In the genomic region with DNA sequence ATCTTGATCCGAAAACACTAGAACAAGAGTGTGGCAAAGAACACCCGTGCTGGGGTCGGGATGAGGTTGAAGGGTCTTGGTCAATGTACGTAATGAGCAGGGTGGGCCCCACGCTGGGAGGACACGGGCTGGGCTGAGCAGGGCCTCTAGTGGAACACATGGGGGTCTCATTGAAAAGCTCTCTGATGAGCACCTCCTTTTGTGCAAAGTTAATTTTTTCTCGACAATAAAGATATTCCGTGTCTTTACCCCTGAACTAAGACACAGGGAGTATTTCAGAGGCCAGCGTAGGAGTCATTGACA, we compare ENCODE assay signal across 1 cellular context.
A peak's percentile ranks its signal among the peaks of the same experiment; 100 is the strongest.
TF ChIP-seq lines count a peak whose summit lies in the region.

No MANE protein-coding gene starts in this region.

TF ChIP-seq in K562, 482 proteins besides CTCF, POLR2A, EP300 and RAD21:
- TF ChIP-seq ZNF24 (IDR thresholded peaks at IDR 0.05) (no peak), KLF6 (CRISPR knock-in tag; IDR thresholded peaks at IDR 0.05; ENCODE audit: borderline replicate concordance) (no peak), RFX1 (IDR thresholded peaks at IDR 0.05) (no peak), PHTF2 (CRISPR knock-in tag; IDR thresholded peaks at IDR 0.05) (no peak), RBFOX2 (IDR thresholded peaks at IDR 0.05; ENCODE audit: low read depth, low read length) (no peak), FOXJ2 (tag; IDR thresholded peaks at IDR 0.05) (no peak), POLR2G (IDR thresholded peaks at IDR 0.05; ENCODE audit: low read depth, low read length) (0 out of 2 replicates have a peak, but pooled peaks have one; percentile 8), POLR2AphosphoS2 (IDR thresholded peaks at IDR 0.05; ENCODE audit: low read length) (0 out of 2 replicates have a peak, but pooled peaks have one; percentile 13), TOE1 (IDR thresholded peaks at IDR 0.05; ENCODE audit: borderline replicate concordance) (no peak), TOE1 (CRISPR knock-in tag; IDR thresholded peaks at IDR 0.05; ENCODE audit: borderline replicate concordance, low read depth) (no peak), ZNF121 (CRISPR knock-in tag; conservative IDR thresholded peaks at IDR 0.05) (no peak), POLR2AphosphoS5 (IDR thresholded peaks at IDR 0.05; ENCODE audit: control insufficient read depth, insufficient read depth, low read depth, low read length) (no peak), ZNF274 (IDR thresholded peaks at IDR 0.05; ENCODE audit: borderline replicate concordance, low read depth, low read length) (no peak)
